27 cellular contexts compared by ENCODE assay signal in the genomic region with DNA sequence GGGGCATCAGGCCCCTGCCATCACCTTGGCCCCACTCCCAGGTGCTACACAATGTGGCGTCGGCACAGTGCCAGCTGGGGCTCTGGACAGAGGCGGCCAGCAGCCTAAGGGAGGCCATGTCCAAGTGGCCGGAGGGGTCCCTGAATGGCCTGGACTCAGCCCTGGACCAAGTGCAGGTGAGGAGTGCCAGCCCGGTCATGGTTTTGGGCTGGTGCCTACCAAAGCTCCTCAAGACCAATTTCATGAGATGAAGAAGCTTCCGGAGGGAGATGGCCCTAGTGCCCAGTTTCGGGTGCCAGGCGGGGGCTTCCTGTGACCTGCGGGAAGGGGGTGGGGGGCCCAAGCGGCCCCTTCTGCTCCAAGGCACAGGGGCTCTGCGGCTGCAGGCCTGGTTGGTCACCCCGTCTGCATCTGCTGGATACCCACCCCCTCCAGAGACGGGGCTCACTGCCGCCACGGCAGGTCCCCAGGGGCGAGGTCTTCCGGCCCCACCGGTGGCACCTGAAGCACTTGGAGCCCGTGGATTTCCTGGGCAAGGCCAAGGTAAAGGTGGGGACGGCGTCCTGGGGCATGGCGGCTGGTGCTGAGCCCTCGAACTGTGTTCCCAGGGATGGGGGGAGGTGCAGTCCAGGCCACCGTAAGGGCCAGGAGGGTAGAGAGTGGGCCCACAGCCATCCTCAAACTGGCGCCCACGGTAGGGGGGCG. TPM values are rescaled to one million over a fixed set of nuclear protein-coding genes. Genes with fewer than 3 reads are reported as not detected.
A peak's percentile ranks its signal among the peaks of the same experiment; 100 is the strongest.
DNase-seq lines count a peak whose midpoint lies in the region; ATAC-seq and TF ChIP-seq lines count a peak whose summit lies in the region.
"Had no signal": no experiment of that assay in that cellular context is flagged by ENCODE, and none has a peak within 500 bp of the region (broad histone marks: within the 10 kb centered on the region; RNA-seq: fewer than 3 reads in every experiment).

No MANE protein-coding gene starts in this region.

- no peak for TF ChIP-seq CTCF in spleen (IDR thresholded peaks at IDR 0.05 in 8 of 11, conservative IDR thresholded peaks at IDR 0.05 in 3 of 11)

- H3K27me3 Mint-ChIP-seq in activated CD8-positive, alpha-beta T cell treated with anti-CD3 and anti-CD28 coated beads, Interleukin-2, amount 10 ng/mL, durations not matched to agents 7 days and 5 days (ENCODE audit: low read depth) = peaks cover 10% of the 10 kb centered on the region

- POLR2A ChIA-PET in activated CD8-positive, alpha-beta T cell treated with anti-CD3 and anti-CD28 coated beads, Interleukin-2, amount 10 ng/mL, durations not matched to agents 7 days and 5 days (lab: Charles Lee) = no interaction called here

- H3K9me3 ChIP-seq in spleen = no peaks in the 10 kb centered on the region
- H3K9me3 ChIP-seq: A549, vagina had no signal

- H3K27ac ChIP-seq in spleen = no peak overlapping the region
- H3K27ac ChIP-seq: C4-2B, cardiac muscle cell, vagina, VCaP had no signal

- TF ChIP-seq POLR2A in spleen (IDR thresholded peaks at IDR 0.05) = no peak

- H3K27me3 ChIP-seq in spleen (replicated peaks in 1 of 7) = peaks cover 0 to 32% (median 0%) of the 10 kb centered on the region in 7 donors
- H3K27me3 ChIP-seq: cardiac muscle cell, vagina had no signal

- no peaks in the 10 kb centered on the region for H3K36me3 ChIP-seq in spleen
- H3K36me3 ChIP-seq: cardiac muscle cell, vagina had no signal

- no peaks in the 10 kb centered on the region for H3K36me3 Mint-ChIP-seq in activated CD8-positive, alpha-beta T cell treated with anti-CD3 and anti-CD28 coated beads, Interleukin-2, amount 10 ng/mL, durations not matched to agents 7 days and 5 days (ENCODE audit: low read depth)

- DNase-seq in NCI-H146 (lab: John Stamatoyannopoulos, UW) (peak; percentile 29), NCI-H146 treated with DMSO at 0.1 percent for 48 hours (lab: John Stamatoyannopoulos, UW; ENCODE audit: unreplicated experiment) (no peak), NAMALWA (ENCODE audit: low spot score) (peak; percentile 52), left ventricle myocardium superior (peak; percentile 39), spleen (peak; percentile 80)
- DNase-seq in activated CD8-positive, alpha-beta T cell treated with anti-CD3 and anti-CD28 coated beads, Interleukin-2, amount 10 ng/mL, durations not matched to agents 7 days and 5 days = no peak
- DNase-seq in stimulated activated CD4-positive, alpha-beta T cell treated with anti-CD3 and anti-CD28 coated beads, Interleukin-12 subunit alpha, Interleukin-12 subunit beta, amount 100 ng/mL, for 4 hours = no peak
- DNase-seq: activated naive CD4-positive, alpha-beta T cell; activated T-cell treated with anti-CD3 and anti-CD28 coated beads for 4 hours; amniotic stem cell; DMS 273 treated with DMSO at 0.1 percent for 48 hours; HFFc6; hippocampal formation; KG1; midbrain; NCI-H226; SHP77 treated with DMSO at 0.1 percent for 48 hours had no signal

- H3K4me1 Mint-ChIP-seq in activated CD8-positive, alpha-beta T cell treated with anti-CD3 and anti-CD28 coated beads, Interleukin-2, amount 10 ng/mL, durations not matched to agents 7 days and 5 days (ENCODE audit: low read depth) = no peaks in the 10 kb centered on the region

- H3K9me3 Mint-ChIP-seq in activated CD8-positive, alpha-beta T cell treated with anti-CD3 and anti-CD28 coated beads, Interleukin-2, amount 10 ng/mL, durations not matched to agents 7 days and 5 days (ENCODE audit: insufficient read depth) = no peaks in the 10 kb centered on the region
- H3K9me3 Mint-ChIP-seq: HFFc6; T-helper 1 cell treated with Interleukin-12 subunit alpha and Interleukin-12 subunit beta and Interleukin-4 antibody, amounts not matched to agents 30 μg/mL and 1 μg/mL, for 36 hours had no signal

- intact Hi-C loops in left ventricle myocardium superior (cut with micrococcal nuclease) = no loop called here
- intact Hi-C loops in spleen (cut with DNase I; ENCODE audit: low total_unique reads) = no loop called here

- H3K4me3 Mint-ChIP-seq in activated CD8-positive, alpha-beta T cell treated with anti-CD3 and anti-CD28 coated beads, Interleukin-2, amount 10 ng/mL, durations not matched to agents 7 days and 5 days = no peak overlapping the region
- H3K4me3 Mint-ChIP-seq: HFFc6; T-helper 1 cell treated with Interleukin-12 subunit alpha and Interleukin-12 subunit beta and Interleukin-4 antibody, amounts not matched to agents 30 μg/mL and 1 μg/mL, for 36 hours had no signal

- 66 to 84% (median 80%) methylated on average over 17 to 27 of the region's 27 CpGs for WGBS in spleen, 5 donors

- no peak for ATAC-seq in left ventricle myocardium superior
- ATAC-seq in GM21723 (IDR thresholded peaks at IDR 0.05; ENCODE audit: unreplicated experiment) = no peak
- ATAC-seq in activated CD8-positive, alpha-beta T cell treated with anti-CD3 and anti-CD28 coated beads, Interleukin-2, amount 10 ng/mL, durations not matched to agents 7 days and 5 days = no peak

- no peak overlapping the region for H3K27ac Mint-ChIP-seq in activated CD8-positive, alpha-beta T cell treated with anti-CD3 and anti-CD28 coated beads, Interleukin-2, amount 10 ng/mL, durations not matched to agents 7 days and 5 days
- H3K27ac Mint-ChIP-seq: HFFc6; T-helper 1 cell treated with Interleukin-12 subunit alpha and Interleukin-12 subunit beta and Interleukin-4 antibody, amounts not matched to agents 30 μg/mL and 1 μg/mL, for 36 hours had no signal

- peak overlapping the region in 1 of 8 donors; percentile 21 for H3K4me3 ChIP-seq in spleen
- H3K4me3 ChIP-seq: cardiac muscle cell, vagina had no signal

- peaks cover 0 to 36% (median 13%) of the 10 kb centered on the region in 6 donors for H3K4me1 ChIP-seq in spleen

- CTCF ChIA-PET in activated CD8-positive, alpha-beta T cell treated with anti-CD3 and anti-CD28 coated beads, Interleukin-2, amount 10 ng/mL, durations not matched to agents 7 days and 5 days (lab: Charles Lee) = no interaction called here

RNA-seq across cellular contexts. Expression of a gene that starts 5.8 kb away (rescaled TPM):
- total RNA-seq in left ventricle myocardium superior = 1.9 TPM
- 10 to 100 TPM in 2 of 7 donors, 1 to 10 TPM in 5; 1.9 to 15.0 (median 5.3) TPM for total RNA-seq in spleen
- 10 to 100 TPM in 1 of 3 donors, 1 to 10 TPM in 2; 3.2 to 10.7 (median 7.8) TPM for polyA plus RNA-seq in spleen
- under 1 TPM; 0.52 to 0.58 TPM for total RNA-seq in activated CD8-positive, alpha-beta T cell treated with anti-CD3 and anti-CD28 coated beads, Interleukin-2, amount 10 ng/mL, durations not matched to agents 7 days and 5 days
- total RNA-seq: fibroblast of villous mesenchyme had no signal

RNA-seq across cellular contexts. Expression of a gene that starts 6.0 kb away (rescaled TPM):
- total RNA-seq in left ventricle myocardium superior = 8.3 TPM
- 10 to 100 TPM; 14.5 to 52.8 (median 29.8) TPM for total RNA-seq in spleen
- 10 to 100 TPM; 15.6 to 62.3 (median 43.4) TPM for polyA plus RNA-seq in spleen
- total RNA-seq in activated CD8-positive, alpha-beta T cell treated with anti-CD3 and anti-CD28 coated beads, Interleukin-2, amount 10 ng/mL, durations not matched to agents 7 days and 5 days = 10 to 100 TPM in 1 of 2 experiments, 1 to 10 TPM in 1; 10.0 to 10.9 TPM

RNA-seq across cellular contexts. Expression of a gene that starts 12.2 kb away (rescaled TPM):
- total RNA-seq in left ventricle myocardium superior = not detected
- total RNA-seq in spleen = under 1 TPM in 3 of 7 donors, not detected in 4; 0.26 to 0.37 (median 0.28) TPM
- polyA plus RNA-seq in spleen = under 1 TPM; 0.07 to 0.10 (median 0.09) TPM
- total RNA-seq in activated CD8-positive, alpha-beta T cell treated with anti-CD3 and anti-CD28 coated beads, Interleukin-2, amount 10 ng/mL, durations not matched to agents 7 days and 5 days = not detected
- total RNA-seq: HFFc6, kidney epithelial cell, vagina had no signal
- polyA plus RNA-seq: neural cell had no signal

RNA-seq across cellular contexts. Expression of a gene that starts 30.1 kb away (rescaled TPM):
- total RNA-seq in left ventricle myocardium superior = 10.2 TPM
- 10 to 100 TPM; 21.8 to 39.0 (median 25.5) TPM for total RNA-seq in spleen
- polyA plus RNA-seq in spleen = 10 to 100 TPM; 21.8 to 49.3 (median 26.7) TPM
- total RNA-seq in activated CD8-positive, alpha-beta T cell treated with anti-CD3 and anti-CD28 coated beads, Interleukin-2, amount 10 ng/mL, durations not matched to agents 7 days and 5 days = 10 to 100 TPM; 55.0 to 59.0 TPM

Comparison
In these comparisons a context has a peak if more than half of its experiments do, and no peak if none do; other contexts are left out.
1. DNase-seq: peak in NCI-H146 (single experiment), NAMALWA (single experiment), left ventricle myocardium superior (single experiment) and spleen (single experiment); none in NCI-H146 treated with DMSO at 0.1 percent for 48 hours (single experiment), activated CD8-positive, alpha-beta T cell treated with anti-CD3 and anti-CD28 coated beads, Interleukin-2, amount 10 ng/mL, durations not matched to agents 7 days and 5 days (single experiment) and stimulated activated CD4-positive, alpha-beta T cell treated with anti-CD3 and anti-CD28 coated beads, Interleukin-12 subunit alpha, Interleukin-12 subunit beta, amount 100 ng/mL, for 4 hours (single experiment).